2 cellular contexts compared by ENCODE assay signal in the genomic region with DNA sequence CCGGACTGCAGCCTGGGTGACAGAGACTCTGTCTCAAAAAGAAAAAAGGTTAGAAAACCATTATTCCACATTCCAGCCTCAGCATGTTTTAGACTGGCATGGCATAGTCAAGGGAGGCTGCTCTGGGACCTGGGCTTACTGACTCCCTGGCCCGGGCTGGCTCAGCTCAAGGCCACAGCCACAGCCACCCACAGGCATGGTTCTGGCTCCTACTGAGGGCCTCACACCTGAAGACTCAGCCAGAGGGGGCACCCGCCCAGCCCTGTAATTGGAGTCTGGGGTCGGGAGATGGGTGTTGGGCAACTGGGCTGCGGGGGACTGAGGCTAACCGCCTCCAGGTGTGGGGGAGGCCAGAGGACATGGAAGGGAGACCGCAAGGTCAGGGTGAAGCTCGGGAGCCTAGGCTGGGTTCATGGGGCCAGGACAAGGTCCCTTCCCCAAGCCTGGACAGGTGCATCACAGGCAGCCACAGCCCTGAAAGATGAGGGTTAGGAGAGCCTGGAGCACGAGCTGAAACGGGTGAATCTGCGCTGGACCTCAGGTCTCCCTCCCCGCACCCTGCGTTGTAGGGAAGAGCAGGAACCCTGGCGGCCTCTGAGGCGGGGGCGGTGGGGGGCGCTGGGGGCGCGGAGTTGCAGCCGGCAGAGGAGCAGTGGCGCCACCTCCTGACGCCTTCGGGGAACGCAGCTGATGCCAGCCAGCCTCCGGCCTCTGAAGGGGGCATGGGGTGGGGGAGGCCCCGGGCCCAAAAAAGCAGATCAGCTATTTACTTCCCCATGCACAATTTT.
TF ChIP-seq lines count a peak whose summit lies in the region.

No MANE protein-coding gene starts in this region.

TF ChIP-seq in HCT116, 20 proteins besides CTCF, POLR2A, EP300 and RAD21:
- TF ChIP-seq, protein P1, sequence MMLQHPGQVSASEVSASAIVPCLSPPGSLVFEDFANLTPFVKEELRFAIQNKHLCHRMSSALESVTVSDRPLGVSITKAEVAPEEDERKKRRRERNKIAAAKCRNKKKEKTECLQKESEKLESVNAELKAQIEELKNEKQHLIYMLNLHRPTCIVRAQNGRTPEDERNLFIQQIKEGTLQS (IDR thresholded peaks at IDR 0.05): no peak
- TF ChIP-seq EGR1 (IDR thresholded peaks at IDR 0.05; ENCODE audit: low read depth) (no peak), ZFX (IDR thresholded peaks at IDR 0.05) (no peak), JUND (IDR thresholded peaks at IDR 0.05) (no peak), SRF (IDR thresholded peaks at IDR 0.05; ENCODE audit: low read depth) (no peak), EZH2 (IDR thresholded peaks at IDR 0.05) (no peak), FOSL1 (IDR thresholded peaks at IDR 0.05; ENCODE audit: low read depth) (no peak)
TF ChIP-seq in HCT116: peak in this region for 0.

TF ChIP-seq in H1, 55 proteins besides CTCF, POLR2A, EP300 and RAD21:
- peak; percentile 51; the same call in 1 of the 2 replicates for TF ChIP-seq EGR1 (IDR thresholded peaks at IDR 0.05; ENCODE audit: borderline replicate concordance, low read depth, low read length)
- no peak for TF ChIP-seq SIN3A (conservative IDR thresholded peaks at IDR 0.05 in 1 of 2, IDR thresholded peaks at IDR 0.05 in 1 of 2; ENCODE audit: low read depth in 1 of 2, low read length in 2 of 2)
- TF ChIP-seq POLR2AphosphoS5 (IDR thresholded peaks at IDR 0.05; ENCODE audit: low read depth, low read length): no peak
- peak; percentile 31 for TF ChIP-seq KDM4A (IDR thresholded peaks at IDR 0.05; ENCODE audit: low read depth, low read length, severe bottlenecking)
